In the genomic region with DNA sequence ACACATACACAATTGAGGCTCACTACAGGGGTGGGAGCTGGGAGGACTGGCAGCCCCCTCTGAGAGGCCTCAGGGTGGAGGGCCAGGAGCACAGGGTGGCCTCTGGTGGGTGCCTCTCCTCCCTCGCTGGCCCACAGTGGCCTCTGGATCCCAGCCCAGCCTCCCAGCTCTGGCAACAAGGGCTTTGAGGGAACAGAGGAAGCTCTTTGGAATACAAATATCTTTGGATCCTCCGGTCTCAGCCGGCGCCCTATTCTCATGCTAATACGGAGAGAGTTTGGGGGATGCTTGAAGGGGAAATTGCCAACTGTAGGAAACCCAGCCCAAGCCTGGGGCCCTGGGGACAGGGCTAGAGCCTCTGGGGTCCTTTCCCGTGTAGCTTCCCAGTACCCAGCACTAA, we compare ENCODE assay signal across 29 cellular contexts. TPM values are rescaled to one million over a fixed set of nuclear protein-coding genes. Genes with fewer than 3 reads are reported as not detected.
DNase-seq lines count a peak whose midpoint lies in the region; ATAC-seq, FAIRE-seq and TF ChIP-seq lines count a peak whose summit lies in the region.
"Had no signal": no experiment of that assay in that cellular context is flagged by ENCODE, and none has a peak within 500 bp of the region (broad histone marks: within the 10 kb centered on the region; RNA-seq: fewer than 3 reads in every experiment).

No MANE protein-coding gene starts in this region.

- H4K20me1 ChIP-seq in H1 (replicated peaks in 1 of 2; ENCODE audit: control insufficient read depth in 1 of 2, insufficient read depth in 2 of 2, low read length in 2 of 2), result no peaks in the 10 kb centered on the region
- H4K20me1 ChIP-seq: BLaER1 had no signal

- H3K27me3 ChIP-seq in right atrium auricular region, result no peaks in the 10 kb centered on the region
- peaks cover 0 to 2% (median 0%) of the 10 kb centered on the region in 4 experiments; a peak in 1 of 7 replicates for H3K27me3 ChIP-seq in H1 (replicated peaks in 1 of 4; ENCODE audit: control insufficient read depth in 3 of 4, extremely low read depth in 1 of 4, insufficient read depth in 3 of 4, low read length in 3 of 4)
- peaks cover 0 to 8% of the 10 kb centered on the region in 2 donors for H3K27me3 ChIP-seq in tibial artery
- H3K27me3 ChIP-seq: BLaER1, esophagus muscularis mucosa, gastrocnemius medialis, pancreas had no signal

- H2BK20ac ChIP-seq in H1 (ENCODE audit: low read length), result peak overlapping the region; percentile 64; the same call in 1 of the 2 replicates

- no peaks in the 10 kb centered on the region for H3K79me1 ChIP-seq in H1 (ENCODE audit: low read depth, low read length)

- H3K23ac ChIP-seq in H1 (ENCODE audit: insufficient read length), result no peak overlapping the region

- H4K5ac ChIP-seq in H1 (ENCODE audit: insufficient read length, low read depth, low read length), result no peak overlapping the region

- no peak overlapping the region for H3K27ac Mint-ChIP-seq in activated CD8-positive, alpha-beta memory T cell treated with anti-CD3 and anti-CD28 coated beads, Interleukin-2, amount 10 ng/mL, durations not matched to agents 7 days and 5 days
- H3K27ac Mint-ChIP-seq: activated CD4-positive, alpha-beta memory T cell treated with anti-CD3 and anti-CD28 coated beads for 36 hours; stimulated activated effector memory CD8-positive, alpha-beta T cell treated with anti-CD3 and anti-CD28 coated beads, Interleukin-12 subunit alpha, Interleukin-12 subunit beta, amount 100 ng/mL, for 72 hours had no signal

- H2AFZ ChIP-seq in H1 (ENCODE audit: low read length), result no peak overlapping the region

- TF ChIP-seq POLR2A in H1 (IDR thresholded peaks at IDR 0.05; ENCODE audit: control extremely low read depth in 1 of 2, low read depth in 2 of 2, low read length in 2 of 2), result no peak

- no peak overlapping the region for H2BK15ac ChIP-seq in H1 (ENCODE audit: low read length)

- H4K91ac ChIP-seq in H1 (replicated peaks; ENCODE audit: insufficient read length, low read length), result peak overlapping the region; percentile 99

- 0 out of 2 replicates have a peak overlapping the region, but pooled peaks have one; percentile 42 for H2BK12ac ChIP-seq in H1 (ENCODE audit: low read depth, low read length)

- peak overlapping the region; percentile 31 to 62 for H3K4me2 ChIP-seq in H1 (ENCODE audit: insufficient read depth in 1 of 2, low read depth in 2 of 2, low read length in 2 of 2)
- H3K4me2 ChIP-seq: BLaER1 had no signal

- FAIRE-seq in H1 (lab: Jason Lieb, UNC), result no peak
- FAIRE-seq: A204.1, K562, pancreas had no signal

- no peak for TF ChIP-seq RAD21 in H1 (IDR thresholded peaks at IDR 0.05 in 1 of 2, conservative IDR thresholded peaks at IDR 0.05 in 1 of 2; ENCODE audit: low read depth in 2 of 2, low read length in 2 of 2)

- 0 out of 3 replicates have a peak, but pooled peaks of 1 of the 2 experiments have one; percentile 17 for TF ChIP-seq EP300 in H1 (IDR thresholded peaks at IDR 0.05; ENCODE audit: borderline replicate concordance in 1 of 2, low read depth in 2 of 2, low read length in 2 of 2)

- H3K23me2 ChIP-seq in H1 (ENCODE audit: low read depth, low read length), result no peaks in the 10 kb centered on the region

- H3K27ac ChIP-seq in right atrium auricular region (no peak overlapping the region), H1 (ENCODE audit: low read depth, low read length) (peak overlapping the region; percentile 20; the same call in 1 of the 2 replicates), tibial artery (no peak overlapping the region)
- H3K27ac ChIP-seq: BLaER1, esophagus muscularis mucosa, gastrocnemius medialis, HL-60, lower lobe of right lung, thoracic aorta had no signal

- ATAC-seq in Right ventricle myocardium superior (ENCODE audit: poor library complexity) (peak; percentile 49), HG02588 (IDR thresholded peaks at IDR 0.05; ENCODE audit: unreplicated experiment) (no peak)
- no peak for ATAC-seq in activated CD8-positive, alpha-beta memory T cell treated with anti-CD3 and anti-CD28 coated beads, Interleukin-2, amount 10 ng/mL, durations not matched to agents 7 days and 5 days
- ATAC-seq: gastrocnemius medialis; K562; lower lobe of right lung; stimulated activated effector memory CD8-positive, alpha-beta T cell treated with anti-CD3 and anti-CD28 coated beads, Interleukin-12 subunit alpha, Interleukin-12 subunit beta, amount 100 ng/mL, for 72 hours had no signal

- H2AK5ac ChIP-seq in H1 (ENCODE audit: low read depth, low read length), result no peak overlapping the region

- POLR2A ChIA-PET in H1 (lab: Charles Lee; ENCODE audit: partially characterized antibody), result interaction anchor here (0.8 to 2.3 kb wide), 2 partner anchors 14 to 33 kb away, joined by 3 to 5 read pairs; no protein-coding TSS in a partner anchor

- no peak overlapping the region for H3K4ac ChIP-seq in H1 (replicated peaks; ENCODE audit: insufficient read length, low read depth, low read length)

- H3K79me2 ChIP-seq in H1 (ENCODE audit: control insufficient read depth in 1 of 2, insufficient read depth in 2 of 2, low read length in 2 of 2), result no peaks in the 10 kb centered on the region

- no peaks in the 10 kb centered on the region for H3K36me3 ChIP-seq in right atrium auricular region
- H3K36me3 ChIP-seq in H1 (ENCODE audit: control insufficient read depth in 2 of 4, insufficient read depth in 4 of 4, low read length in 3 of 4), result no peaks in the 10 kb centered on the region
- no peaks in the 10 kb centered on the region for H3K36me3 ChIP-seq in tibial artery
- H3K36me3 ChIP-seq: BLaER1, esophagus muscularis mucosa, gastrocnemius medialis, lower lobe of right lung, pancreas, thoracic aorta had no signal

- H3K4me3 Mint-ChIP-seq in activated CD8-positive, alpha-beta memory T cell treated with anti-CD3 and anti-CD28 coated beads, Interleukin-2, amount 10 ng/mL, durations not matched to agents 7 days and 5 days, result no peak overlapping the region
- H3K4me3 Mint-ChIP-seq: activated CD4-positive, alpha-beta memory T cell treated with anti-CD3 and anti-CD28 coated beads for 36 hours; stimulated activated effector memory CD8-positive, alpha-beta T cell treated with anti-CD3 and anti-CD28 coated beads, Interleukin-12 subunit alpha, Interleukin-12 subunit beta, amount 100 ng/mL, for 72 hours had no signal

- no peaks in the 10 kb centered on the region for H3K4me1 Mint-ChIP-seq in activated CD8-positive, alpha-beta memory T cell treated with anti-CD3 and anti-CD28 coated beads, Interleukin-2, amount 10 ng/mL, durations not matched to agents 7 days and 5 days
- H3K4me1 Mint-ChIP-seq: stimulated activated effector memory CD8-positive, alpha-beta T cell treated with anti-CD3 and anti-CD28 coated beads, Interleukin-12 subunit alpha, Interleukin-12 subunit beta, amount 100 ng/mL, for 72 hours had no signal

- CTCF ChIA-PET in H1 (lab: Charles Lee; ENCODE audit: partially characterized antibody), result interaction anchor here (0.7 to 1.0 kb wide), 4 partner anchors 17 to 80 kb away, joined by 3 to 4 read pairs (median 4); no protein-coding TSS in a partner anchor
- CTCF ChIA-PET in activated CD8-positive, alpha-beta memory T cell treated with anti-CD3 and anti-CD28 coated beads, Interleukin-2, amount 10 ng/mL, durations not matched to agents 7 days and 5 days (lab: Charles Lee), result no interaction called here

- intact Hi-C loops in Right ventricle myocardium superior (cut with DNase I) (no loop called here), tibial artery (cut with DNase I; ENCODE audit: low total_unique reads) (no loop called here)

- H3K14ac ChIP-seq in H1 (ENCODE audit: insufficient read length), result no peak overlapping the region

- H2BK5ac ChIP-seq in H1 (ENCODE audit: low read depth, low read length), result peak overlapping the region; percentile 99; the same call in 1 of the 2 replicates

- H3K9me3 ChIP-seq in right atrium auricular region, result no peaks in the 10 kb centered on the region
- H3K9me3 ChIP-seq in H1 (ENCODE audit: insufficient read depth in 2 of 2, low read depth in 1 of 2, low read length in 1 of 2), result no peaks in the 10 kb centered on the region
- no peaks in the 10 kb centered on the region for H3K9me3 ChIP-seq in tibial artery
- H3K9me3 ChIP-seq: BLaER1, esophagus muscularis mucosa, gastrocnemius medialis, lower lobe of right lung, pancreas, thoracic aorta had no signal

- no peak overlapping the region for H4K8ac ChIP-seq in H1 (ENCODE audit: extremely low read depth, insufficient read depth, low read length)

- H3K18ac ChIP-seq in H1 (ENCODE audit: extremely low read depth, low read length), result peak overlapping the region; percentile 26; the same call in 1 of the 2 replicates

- H3K4me1 ChIP-seq in right atrium auricular region (peaks cover 0 to 32% of the 10 kb centered on the region in 2 donors), H1 (replicated peaks in 1 of 4; ENCODE audit: control insufficient read depth in 3 of 4, insufficient read depth in 4 of 4, low read length in 3 of 4) (peaks cover 23 to 32% (median 28%) of the 10 kb centered on the region in 4 experiments), tibial artery (peaks cover 0 to 8% (median 0%) of the 10 kb centered on the region in 4 donors)
- H3K4me1 ChIP-seq: gastrocnemius medialis had no signal

- peak; percentile 65 for DNase-seq in Right ventricle myocardium superior
- DNase-seq in right atrium auricular region (ENCODE audit: low spot score), result no peak
- peak; percentile 56 to 74 for DNase-seq in H1 (ENCODE audit: low read depth in 1 of 2, low spot score in 2 of 2)
- DNase-seq in iPS-NIHi11 (ENCODE audit: low spot score), result peak; percentile 76
- DNase-seq in putamen (ENCODE audit: low spot score), result peak; percentile 36
- DNase-seq in activated CD8-positive, alpha-beta memory T cell treated with anti-CD3 and anti-CD28 coated beads, Interleukin-2, amount 10 ng/mL, durations not matched to agents 7 days and 5 days, result no peak
- no peak for DNase-seq in tibial artery
- DNase-seq: activated CD4-positive, alpha-beta memory T cell treated with anti-CD3 and anti-CD28 coated beads for 36 hours; activated CD4-positive, CD25-positive, alpha-beta regulatory T cell; activated naive CD4-positive, alpha-beta T cell treated with Interleukin-2 at 50 U/mL for 16 hours; activated T-cell treated with anti-CD3 and anti-CD28 coated beads for 4 hours; Calu3; cerebellar nuclear complex; effector CD4-positive, alpha-beta T cell; gastrocnemius medialis; lower lobe of right lung; NCI-H187 treated with DMSO at 0.1 percent for 48 hours; NCI-H446 treated with DMSO at 0.1 percent for 48 hours; pancreas; RPMI8226; T-helper 9 cell had no signal

- H3K27me3 Mint-ChIP-seq in activated CD8-positive, alpha-beta memory T cell treated with anti-CD3 and anti-CD28 coated beads, Interleukin-2, amount 10 ng/mL, durations not matched to agents 7 days and 5 days, result no peaks in the 10 kb centered on the region
- H3K27me3 Mint-ChIP-seq: activated CD4-positive, alpha-beta memory T cell treated with anti-CD3 and anti-CD28 coated beads for 36 hours had no signal

- H3K56ac ChIP-seq in H1 (replicated peaks; ENCODE audit: insufficient read length, low read depth, low read length), result no peak overlapping the region

- peak overlapping the region; percentile 89 for H2BK120ac ChIP-seq in H1 (replicated peaks; ENCODE audit: low read depth, low read length)

- H3K4me3 ChIP-seq in right atrium auricular region (no peak overlapping the region), H1 (ENCODE audit: extremely low read depth in 1 of 4, insufficient read depth in 2 of 4, low read depth in 3 of 4, low read length in 4 of 4) (peak overlapping the region in 1 of 4 experiments; percentile 22; a peak in 1 of 8 replicates), tibial artery (no peak overlapping the region)
- H3K4me3 ChIP-seq: BLaER1, esophagus muscularis mucosa, gastrocnemius medialis, K562, lower lobe of right lung, pancreas, thoracic aorta had no signal

- H3K9me3 Mint-ChIP-seq in activated CD8-positive, alpha-beta memory T cell treated with anti-CD3 and anti-CD28 coated beads, Interleukin-2, amount 10 ng/mL, durations not matched to agents 7 days and 5 days (ENCODE audit: low read depth), result no peaks in the 10 kb centered on the region
- H3K9me3 Mint-ChIP-seq: activated CD4-positive, alpha-beta memory T cell treated with anti-CD3 and anti-CD28 coated beads for 36 hours; stimulated activated effector memory CD8-positive, alpha-beta T cell treated with anti-CD3 and anti-CD28 coated beads, Interleukin-12 subunit alpha, Interleukin-12 subunit beta, amount 100 ng/mL, for 72 hours had no signal

- H3K9ac ChIP-seq in H1 (replicated peaks in 1 of 4; ENCODE audit: extremely low read depth in 1 of 4, low read depth in 3 of 4, low read length in 3 of 4), result peak overlapping the region in 1 of 4 experiments; percentile 27; a peak in 1 of 7 replicates
- H3K9ac ChIP-seq: BLaER1 had no signal

- TF ChIP-seq CTCF in right atrium auricular region (IDR thresholded peaks at IDR 0.05), result no peak
- TF ChIP-seq CTCF in H1 (IDR thresholded peaks at IDR 0.05; ENCODE audit: control extremely low read depth in 1 of 3, insufficient read depth in 1 of 3, low read depth in 1 of 3, low read length in 3 of 3), result no peak
- no peak for TF ChIP-seq CTCF in tibial artery (IDR thresholded peaks at IDR 0.05)

- WGBS in H1 (ENCODE audit: extremely low coverage in 1 of 2, insufficient coverage in 1 of 2, insufficient read length in 1 of 2, insufficient replicate concordance in 2 of 2, low coverage in 1 of 2, low lambda C conversion rate in 2 of 2, missing lambda C conversion rate in 1 of 2), 2 experiments, result 2% methylated on average over 6 of the region's 6 CpGs; no CpG with 5 or more reads in 1 of the 2 experiments

- no peaks in the 10 kb centered on the region for H3K36me3 Mint-ChIP-seq in activated CD8-positive, alpha-beta memory T cell treated with anti-CD3 and anti-CD28 coated beads, Interleukin-2, amount 10 ng/mL, durations not matched to agents 7 days and 5 days
- H3K36me3 Mint-ChIP-seq: activated CD4-positive, alpha-beta memory T cell treated with anti-CD3 and anti-CD28 coated beads for 36 hours; stimulated activated effector memory CD8-positive, alpha-beta T cell treated with anti-CD3 and anti-CD28 coated beads, Interleukin-12 subunit alpha, Interleukin-12 subunit beta, amount 100 ng/mL, for 72 hours had no signal

RNA-seq across cellular contexts. Expression of gene INSYN1, which starts 33.4 kb away (rescaled TPM):
- 155 TPM for total RNA-seq in Right ventricle myocardium superior
- 10 to 100 TPM; 32.7 to 68.5 TPM for total RNA-seq in right atrium auricular region
- total RNA-seq in H1 (2021; fragmentation: NEBNext Ultra II Directional; extraction: Animal tissue kit (Norgen Biotek cat#: 25700)), result 10.2 and 13.1 TPM in 2 replicates
- polyA plus RNA-seq in H1 (2011; rRNA removed), result 7.2 and 11.6 TPM in 2 replicates
- 12.0 TPM for polyA plus RNA-seq in H1 (2011; cell fraction: cytosol; rRNA removed)
- polyA plus RNA-seq in H1 (2011; cell fraction: nucleus; rRNA removed), result 50.9 TPM
- 4.2 to 8.2 TPM (median 6.5 TPM) in 4 replicates for polyA plus RNA-seq in H1 (2012, experiment 1 of 2)
- 4.0 TPM for polyA plus RNA-seq in H1 (2012, experiment 2 of 2)
- polyA plus RNA-seq in H1 (2013, experiment 1 of 2), result 6.3 TPM
- 6.0 TPM for polyA plus RNA-seq in H1 (2013, experiment 2 of 2)
- 2.1 and 2.9 TPM in 2 replicates for polyA minus RNA-seq in H1 (2011; rRNA and poly(A)+ RNA removed)
- polyA minus RNA-seq in H1 (2011; cell fraction: cytosol; rRNA and poly(A)+ RNA removed), result 3.2 TPM
- 2.9 TPM for polyA minus RNA-seq in H1 (2011; cell fraction: nucleus; rRNA and poly(A)+ RNA removed)
- total RNA-seq in activated CD8-positive, alpha-beta memory T cell treated with anti-CD3 and anti-CD28 coated beads, Interleukin-2, amount 10 ng/mL, durations not matched to agents 7 days and 5 days, result not detected
- total RNA-seq: activated CD4-positive, alpha-beta memory T cell treated with anti-CD3 and anti-CD28 coated beads for 36 hours; Calu3; K562 had no signal
- polyA plus RNA-seq: K562 had no signal

Comparison
In these comparisons a context has a peak if more than half of its experiments do, and no peak if none do; other contexts are left out.
1. DNase-seq: peak in Right ventricle myocardium superior (single experiment), H1 (2 of 2), iPS-NIHi11 (single experiment) and putamen (single experiment); none in right atrium auricular region (single experiment), activated CD8-positive, alpha-beta memory T cell treated with anti-CD3 and anti-CD28 coated beads, Interleukin-2, amount 10 ng/mL, durations not matched to agents 7 days and 5 days (single experiment) and tibial artery (0 of 2).
2. RNA of gene INSYN1, which starts 33.4 kb away (total RNA-seq): 155 TPM in Right ventricle myocardium superior (single experiment), 32.7 to 68.5 TPM in right atrium auricular region and 10.2 to 13.1 TPM in H1; not detected in activated CD8-positive, alpha-beta memory T cell treated with anti-CD3 and anti-CD28 coated beads, Interleukin-2, amount 10 ng/mL, durations not matched to agents 7 days and 5 days; every median in the first group is over 10 times any median in the second.